ENCODE assay signal across 8 cellular contexts in genomic region chr12:3168775-3169221, GRCh38.
DNase-seq lines count a peak whose midpoint lies in the region; ATAC-seq and TF ChIP-seq lines count a peak whose summit lies in the region.

No MANE protein-coding gene starts in this region.

- no peak overlapping the region for H3K27ac ChIP-seq in left lung
- H3K27ac ChIP-seq in MM.1S (ENCODE audit: low read length), result no peak overlapping the region

- no peak overlapping the region for H2AFZ ChIP-seq in MM.1S (ENCODE audit: low read length)

- ATAC-seq in left lung (peak; percentile 62), GM19328 (IDR thresholded peaks at IDR 0.05; ENCODE audit: unreplicated experiment) (no peak)

- H3K4me1 ChIP-seq in adipocyte (ENCODE audit: control insufficient read depth, insufficient read depth, low read length) (peaks cover 24% of the 10 kb centered on the region), left lung (peaks cover 5 to 19% of the 10 kb centered on the region in 2 donors), MM.1S (ENCODE audit: low read length) (no peaks in the 10 kb centered on the region)

- H3K9ac ChIP-seq in adipocyte (ENCODE audit: low read length) (no peak overlapping the region), MM.1S (ENCODE audit: low read length) (no peak overlapping the region)

- peak; percentile 84 for DNase-seq in A172 (ENCODE audit: low spot score)
- peak; percentile 92 for DNase-seq in H4 (ENCODE audit: low spot score)
- peak; percentile 87 for DNase-seq in adipocyte (ENCODE audit: low read depth)
- DNase-seq in left lung, result no peak
- DNase-seq in MV-4-11 (lab: John Stamatoyannopoulos, UW), result no peak
- no peak for DNase-seq in MM.1S
- DNase-seq in GDM1 (lab: John Stamatoyannopoulos, UW), result no peak

- TF ChIP-seq CTCF in left lung (IDR thresholded peaks at IDR 0.05) (no peak), MM.1S (IDR thresholded peaks at IDR 0.05; ENCODE audit: low read length) (no peak)

- peak overlapping the region; percentile 20 for H3K4me3 ChIP-seq in adipocyte (ENCODE audit: low read length)
- H3K4me3 ChIP-seq in left lung, result no peak overlapping the region
- H3K4me3 ChIP-seq in MM.1S (ENCODE audit: low read length), result no peak overlapping the region

- no peaks in the 10 kb centered on the region for H3K79me2 ChIP-seq in MM.1S (ENCODE audit: low read length)

- no peaks in the 10 kb centered on the region for H3K9me2 ChIP-seq in MM.1S (replicated peaks; ENCODE audit: insufficient read depth, low read length)

- no peaks in the 10 kb centered on the region for H4K20me1 ChIP-seq in MM.1S (ENCODE audit: insufficient read depth, low read length)

- no peaks in the 10 kb centered on the region for H3K36me3 ChIP-seq in adipocyte (ENCODE audit: control insufficient read depth, insufficient read depth, low read length, severe bottlenecking)
- no peaks in the 10 kb centered on the region for H3K36me3 ChIP-seq in left lung
- no peaks in the 10 kb centered on the region for H3K36me3 ChIP-seq in MM.1S (replicated peaks; ENCODE audit: insufficient read depth, low read length)

- H3K9me3 ChIP-seq in adipocyte (ENCODE audit: control insufficient read depth, low read length) (no peaks in the 10 kb centered on the region), left lung (no peaks in the 10 kb centered on the region), MM.1S (replicated peaks; ENCODE audit: insufficient read depth, low read length) (no peaks in the 10 kb centered on the region)

- H3K27me3 ChIP-seq in adipocyte (replicated peaks; ENCODE audit: control insufficient read depth, insufficient read depth, low read length) (no peaks in the 10 kb centered on the region), left lung (no peaks in the 10 kb centered on the region), MM.1S (replicated peaks; ENCODE audit: insufficient read depth, low read length) (peaks cover 94% of the 10 kb centered on the region)

- H3K4me2 ChIP-seq in MM.1S (ENCODE audit: low read depth, low read length), result no peak overlapping the region

- intact Hi-C loops in left lung (cut with DNase I), result no loop called here

- H3F3A ChIP-seq in MM.1S (ENCODE audit: insufficient read depth, low read length), result no peaks in the 10 kb centered on the region

Comparison
In these comparisons a context has a peak if more than half of its experiments do, and no peak if none do; other contexts are left out.
1. DNase-seq: peak in A172 (single experiment), H4 (single experiment) and adipocyte (single experiment); none in left lung (0 of 2), MV-4-11 (single experiment), MM.1S (single experiment) and GDM1 (single experiment).